In genomic region chr3:15973414-15973813, GRCh38 we compare ENCODE assay signal across 31 cellular contexts.
"Had no signal": no experiment of that assay in that cellular context is flagged by ENCODE, and none has a peak within 500 bp of the region (broad histone marks: within the 10 kb centered on the region; RNA-seq: fewer than 3 reads in every experiment).

No MANE protein-coding gene starts in this region.

- H3K36me3 ChIP-seq: left lung, pancreas, prostate gland, sigmoid colon, stomach, thyroid gland, uterus had no signal

- H3K4me1 ChIP-seq: left lung, pancreas, prostate gland, sigmoid colon, stomach, testis, uterus had no signal

- H3K36me3 Mint-ChIP-seq: immature natural killer cell; mesothelial cell of epicardium; naive B cell; natural killer cell; stimulated activated naive B cell treated with anti-CD40 and anti-IgM and Interleukin-4, amounts not matched to agents 10 μg/mL and 1 μg/mL and 100 μg/mL, for 72 hours; type B pancreatic cell had no signal

- H3K27ac Mint-ChIP-seq: immature natural killer cell; mesothelial cell of epicardium; naive B cell; natural killer cell; nephron progenitor cell; stimulated activated naive B cell treated with anti-CD40 and anti-IgM and Interleukin-4, amounts not matched to agents 10 μg/mL and 1 μg/mL and 100 μg/mL, for 72 hours; type B pancreatic cell had no signal

- FAIRE-seq: islet of Langerhans, kidney, pancreas had no signal

- DNase-seq: hypothalamus; immature natural killer cell; kidney; left colon; left lung; mesendoderm; naive B cell; natural killer cell; nephron progenitor cell; nucleus accumbens; pancreas; posterior cingulate gyrus; retina; right cardiac atrium; sigmoid colon; stimulated activated CD4-positive, alpha-beta T cell treated with anti-CD3 and anti-CD28 coated beads, Interleukin-1b, Interleukin-23, amount 100 ng/mL, for 48 hours; stimulated activated CD4-positive, alpha-beta T cell treated with anti-CD3 and anti-CD28 coated beads, Interleukin-2, amount 100 ng/mL, for 48 hours; stimulated activated CD4-positive, alpha-beta T cell treated with anti-CD3 and anti-CD28 coated beads, Interleukin-4, amount 100 ng/mL, for 4 hours; stimulated activated CD8-positive, alpha-beta memory T cell treated with anti-CD3 and anti-CD28 coated beads, Interleukin-4, amount 100 ng/mL, for 48 hours; stimulated activated naive B cell treated with anti-CD40 and anti-IgM and Interleukin-4, amounts not matched to agents 10 μg/mL and 1 μg/mL and 100 μg/mL, for 72 hours; stimulated activated naive CD8-positive, alpha-beta T cell treated with anti-CD3 and anti-CD28 coated beads, Interleukin-15, Interleukin-2, amounts not matched to agents 100 U/mL and 50 U/mL, for 24 hours; stomach; testis; thyroid gland; uterus had no signal

- H3K4me1 Mint-ChIP-seq: immature natural killer cell; naive B cell; natural killer cell; stimulated activated naive B cell treated with anti-CD40 and anti-IgM and Interleukin-4, amounts not matched to agents 10 μg/mL and 1 μg/mL and 100 μg/mL, for 72 hours had no signal

- H3K9me3 Mint-ChIP-seq: immature natural killer cell, natural killer cell had no signal

- H3K4me3 Mint-ChIP-seq: immature natural killer cell; mesothelial cell of epicardium; naive B cell; natural killer cell; nephron progenitor cell; stimulated activated naive B cell treated with anti-CD40 and anti-IgM and Interleukin-4, amounts not matched to agents 10 μg/mL and 1 μg/mL and 100 μg/mL, for 72 hours; type B pancreatic cell had no signal

- ATAC-seq: left colon; left lung; pancreas; right cardiac atrium; stimulated activated naive B cell treated with anti-CD40 and anti-IgM and Interleukin-4, amounts not matched to agents 10 μg/mL and 1 μg/mL and 100 μg/mL, for 72 hours; stimulated activated naive CD8-positive, alpha-beta T cell treated with anti-CD3 and anti-CD28 coated beads, Interleukin-15, Interleukin-2, amounts not matched to agents 100 U/mL and 50 U/mL, for 24 hours had no signal

- H3K27me3 ChIP-seq: left lung, pancreas, sigmoid colon, stomach, testis, thyroid gland, uterus had no signal

- H3K4me3 ChIP-seq: left lung, lung, pancreas, prostate gland, sigmoid colon, smooth muscle cell, stomach, testis, thyroid gland, uterus had no signal

- H3K27ac ChIP-seq: left lung, pancreas, prostate gland, sigmoid colon, stomach, testis, thyroid gland, uterus had no signal

- H3K9me3 ChIP-seq: left lung, pancreas, prostate gland, sigmoid colon, stomach, testis, thyroid gland, uterus had no signal

- H3K4me2 ChIP-seq: smooth muscle cell had no signal
